ENCODE assay signal across 14 cellular contexts in the genomic region with DNA sequence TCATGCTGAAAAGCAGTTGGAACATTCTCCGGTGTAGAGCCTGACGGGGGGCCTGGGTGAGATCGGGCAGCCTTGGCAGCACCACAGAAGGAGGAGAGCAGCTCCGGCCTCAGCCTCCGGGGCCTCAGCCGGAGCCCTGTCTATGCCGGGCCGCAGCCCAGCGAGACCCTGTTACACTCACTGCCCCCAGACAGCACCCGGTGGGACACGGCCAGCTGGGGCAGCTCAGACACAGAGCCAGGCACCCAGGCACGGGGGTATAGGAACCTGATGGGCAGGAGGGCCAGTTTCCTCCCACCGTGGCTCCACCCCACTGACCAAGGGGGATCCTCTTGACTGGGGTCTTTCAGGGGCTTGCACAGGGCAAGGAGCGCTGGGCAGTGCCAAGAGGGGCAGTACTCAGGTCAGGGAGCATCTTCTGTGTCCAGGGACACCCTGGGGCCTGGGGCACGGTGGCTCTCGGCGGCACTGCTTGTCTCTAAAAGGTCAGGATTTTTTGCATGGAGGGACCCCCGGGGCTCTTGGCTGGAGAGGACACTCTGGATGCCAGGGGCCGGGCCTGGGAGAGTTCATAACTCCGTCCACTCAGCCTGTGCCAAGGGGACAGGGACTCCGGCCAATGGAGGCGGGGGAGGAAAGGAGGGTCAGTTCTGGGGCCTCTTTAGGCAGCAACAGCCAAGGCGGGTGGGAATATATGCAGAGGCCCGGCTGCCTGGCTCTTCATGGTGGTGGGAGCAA. TPM values are rescaled to one million over a fixed set of nuclear protein-coding genes. Genes with fewer than 3 reads are reported as not detected.
DNase-seq lines count a peak whose midpoint lies in the region; ATAC-seq and TF ChIP-seq lines count a peak whose summit lies in the region.
"Had no signal": no experiment of that assay in that cellular context is flagged by ENCODE, and none has a peak within 500 bp of the region (broad histone marks: within the 10 kb centered on the region; RNA-seq: fewer than 3 reads in every experiment).

No MANE protein-coding gene starts in this region.

- H3K4me1 ChIP-seq in adipocyte (ENCODE audit: control insufficient read depth, insufficient read depth, low read length) (peaks cover 37% of the 10 kb centered on the region), heart right ventricle (peaks cover 53 to 88% (median 73%) of the 10 kb centered on the region in 9 donors), ovary (ENCODE audit: insufficient read depth) (peaks cover 5% of the 10 kb centered on the region)

- H3K9me3 ChIP-seq in adipocyte (ENCODE audit: control insufficient read depth, low read length) (no peaks in the 10 kb centered on the region), heart right ventricle (no peaks in the 10 kb centered on the region), ovary (no peaks in the 10 kb centered on the region)

- peak overlapping the region; percentile 60 for H3K9ac ChIP-seq in adipocyte (ENCODE audit: low read length)

- H3K27ac Mint-ChIP-seq in effector memory CD8-positive, alpha-beta T cell, result peak overlapping the region in 1 of 2 donors; percentile 74

- no peak for TF ChIP-seq EP300 in ovary (IDR thresholded peaks at IDR 0.05)

- TF ChIP-seq POLR2A in ovary (IDR thresholded peaks at IDR 0.05), result no peak

- ATAC-seq in heart right ventricle, result peak in 7 of 8 donors; percentile 21 to 50 (median 46)
- no peak for ATAC-seq in effector memory CD8-positive, alpha-beta T cell (replicated peaks)
- ATAC-seq: left colon had no signal

- WGBS in heart right ventricle, 2 donors, result 32 to 36% methylated on average over 24 of the region's 24 CpGs
- WGBS in ovary, 3 donors, result 29 to 50% (median 34%) methylated on average over 18 to 24 of the region's 24 CpGs

- peaks cover 37% of the 10 kb centered on the region for H3K36me3 ChIP-seq in adipocyte (ENCODE audit: control insufficient read depth, insufficient read depth, low read length, severe bottlenecking)
- H3K36me3 ChIP-seq in heart right ventricle, result peaks cover 0 to 52% (median 9%) of the 10 kb centered on the region in 9 donors
- no peaks in the 10 kb centered on the region for H3K36me3 ChIP-seq in ovary

- no peak for TF ChIP-seq CTCF in heart right ventricle (IDR thresholded peaks at IDR 0.05)
- TF ChIP-seq CTCF in ovary (IDR thresholded peaks at IDR 0.05), result no peak

- DNase-seq in adipocyte (ENCODE audit: low read depth) (no peak), heart right ventricle (peak; percentile 69 to 77), ovary (peak in 4 of 5 donors; percentile 57 to 83 (median 62)), ureter (ENCODE audit: low spot score) (peak; percentile 74), NCI-H2171 (lab: John Stamatoyannopoulos, UW) (no peak), NCI-H2196 treated with DMSO at 0.1 percent for 48 hours (lab: John Stamatoyannopoulos, UW; ENCODE audit: unreplicated experiment) (no peak)
- DNase-seq in effector memory CD8-positive, alpha-beta T cell, result no peak
- DNase-seq: activated CD4-positive, alpha-beta T cell treated with anti-CD3 and anti-CD28 coated beads for 4 hours; activated T-cell treated with anti-CD3 and anti-CD28 coated beads, Interleukin-2, amount 50 U/mL, for 48 hours; left colon; MV-4-11; NCI-H345; stimulated activated CD8-positive, alpha-beta memory T cell treated with anti-CD3 and anti-CD28 coated beads, Interleukin-4, amount 100 ng/mL, for 48 hours; T-helper 1 cell had no signal

- H3K4me3 ChIP-seq in adipocyte (ENCODE audit: low read length) (peak overlapping the region; percentile 9), heart right ventricle (peak overlapping the region in 8 of 10 donors; percentile 15 to 49 (median 34)), ovary (no peak overlapping the region)

- intact Hi-C loops in heart right ventricle (cut with DNase I), result loop anchor here in 2 of 10 donors (5.0 kb wide), 1 partner anchor 42 kb away; no protein-coding TSS in a partner anchor
- intact Hi-C loops in ovary (cut with DNase I), result no loop called here

- H3K9me3 Mint-ChIP-seq in effector memory CD8-positive, alpha-beta T cell, result no peaks in the 10 kb centered on the region

- H3K27ac ChIP-seq in heart right ventricle (peak overlapping the region in 9 of 10 donors; percentile 49 to 90 (median 73)), ovary (no peak overlapping the region)

- H3K27me3 ChIP-seq in adipocyte (replicated peaks; ENCODE audit: control insufficient read depth, insufficient read depth, low read length) (no peaks in the 10 kb centered on the region), heart right ventricle (no peaks in the 10 kb centered on the region), ovary (no peaks in the 10 kb centered on the region)

- peaks cover 10 to 19% of the 10 kb centered on the region in 2 donors for H3K4me1 Mint-ChIP-seq in effector memory CD8-positive, alpha-beta T cell (ENCODE audit: low read depth in 2 of 2)

- no peak overlapping the region for H3K4me3 Mint-ChIP-seq in effector memory CD8-positive, alpha-beta T cell

- no peaks in the 10 kb centered on the region for H3K27me3 Mint-ChIP-seq in effector memory CD8-positive, alpha-beta T cell

- H3K36me3 Mint-ChIP-seq in effector memory CD8-positive, alpha-beta T cell (ENCODE audit: insufficient read depth), result peaks cover 4% of the 10 kb centered on the region

RNA-seq across cellular contexts. Expression of a gene that starts 9.4 kb away (rescaled TPM):
- total RNA-seq in heart right ventricle, result 10 to 100 TPM; 22.5 to 40.1 (median 27.7) TPM
- polyA plus RNA-seq in heart right ventricle, result 10 to 100 TPM; 27.0 to 73.8 TPM
- 10 to 100 TPM; 15.1 to 40.7 (median 22.2) TPM for total RNA-seq in ovary
- 10 to 100 TPM in 1 of 2 donors, 1 to 10 TPM in 1; 6.3 to 18.4 TPM for polyA plus RNA-seq in ovary
- 81.6 TPM for total RNA-seq in ureter

RNA-seq across cellular contexts. Expression of a gene that starts 25.2 kb away (rescaled TPM):
- total RNA-seq in heart right ventricle (100 to 1,000 TPM; 159 to 295 (median 195) TPM), ovary (1 to 10 TPM; 2.6 to 9.8 (median 3.8) TPM), ureter (11.0 TPM)
- polyA plus RNA-seq in heart right ventricle (100 to 1,000 TPM in 1 of 2 donors, 10 to 100 TPM in 1; 74.6 to 220 TPM), ovary (1 to 10 TPM; 4.1 to 4.9 TPM)

RNA-seq across cellular contexts. Expression of a gene that starts 54.1 kb away (rescaled TPM):
- 10 to 100 TPM; 43.3 to 69.6 (median 50.8) TPM for total RNA-seq in heart right ventricle
- polyA plus RNA-seq in heart right ventricle, result 100 to 1,000 TPM in 1 of 2 donors, 10 to 100 TPM in 1; 78.6 to 203 TPM
- 100 to 1,000 TPM in 3 of 7 donors, 10 to 100 TPM in 4; 85.7 to 385 (median 91.6) TPM for total RNA-seq in ovary
- polyA plus RNA-seq in ovary, result 100 to 1,000 TPM in 1 of 2 donors, 1 to 10 TPM in 1; 2.4 to 249 TPM
- total RNA-seq in ureter, result 56.5 TPM

Comparison
In these comparisons a context has a peak if more than half of its experiments do, and no peak if none do; other contexts are left out.
1. DNase-seq: peak in heart right ventricle (2 of 2), ovary (4 of 5) and ureter (single experiment); none in adipocyte (single experiment), effector memory CD8-positive, alpha-beta T cell (0 of 3), NCI-H2171 (single experiment) and NCI-H2196 treated with DMSO at 0.1 percent for 48 hours (single experiment).
2. H3K27ac ChIP-seq: peak in heart right ventricle (9 of 10); none in ovary (0 of 2).
3. RNA of a gene that starts 25.2 kb away (total RNA-seq): 159 to 295 TPM in heart right ventricle; 11.0 TPM in ureter (single experiment) and 2.6 to 9.8 TPM in ovary; every median in the first group is over 10 times any median in the second.